ENCODE assay signal across 28 cellular contexts in genomic region chr1:76191561-76191960, GRCh38.
"Had no signal": no experiment of that assay in that cellular context is flagged by ENCODE, and none has a peak within 500 bp of the region (broad histone marks: within the 10 kb centered on the region; RNA-seq: fewer than 3 reads in every experiment).

No MANE protein-coding gene starts in this region.

- H3K4me1 Mint-ChIP-seq: activated CD4-positive, alpha-beta memory T cell treated with anti-CD3 and anti-CD28 coated beads, Interleukin-2, amount 10 ng/mL, durations not matched to agents 7 days and 5 days; activated CD4-positive, alpha-beta T cell treated with anti-CD3 and anti-CD28 coated beads, Interleukin-2, amount 10 ng/mL, durations not matched to agents 24 days and 14 days; activated naive CD4-positive, alpha-beta T cell treated with anti-CD3 and anti-CD28 coated beads, Interleukin-2, amount 50 U/mL, for 24 hours; activated T-helper 17 cell treated with anti-CD3 and anti-CD28 coated beads, Interleukin-2, amount 50 U/mL, for 72 hours had no signal

- H3K36me3 Mint-ChIP-seq: activated naive CD4-positive, alpha-beta T cell treated with anti-CD3 and anti-CD28 coated beads, Interleukin-2, amount 50 U/mL, for 24 hours; natural killer cell treated with Interleukin-12 subunit alpha and Interleukin-12 subunit beta and Interleukin-15 and Interleukin-18, amount 100 ng/mL, for 72 hours had no signal

- H3K9me3 Mint-ChIP-seq: activated CD4-positive, alpha-beta memory T cell treated with anti-CD3 and anti-CD28 coated beads, Interleukin-2, amount 10 ng/mL, durations not matched to agents 7 days and 5 days; activated naive CD4-positive, alpha-beta T cell treated with anti-CD3 and anti-CD28 coated beads, Interleukin-2, amount 50 U/mL, for 24 hours; activated naive CD8-positive, alpha-beta T cell treated with anti-CD3 and anti-CD28 coated beads, Interleukin-2, amount 50 U/mL, for 24 hours; activated T-cell treated with anti-CD3 and anti-CD28 coated beads, Interleukin-2, amount 50 U/mL, for 24 hours; activated T-helper 17 cell treated with anti-CD3 and anti-CD28 coated beads, Interleukin-2, amount 50 U/mL, for 72 hours; natural killer cell treated with Interleukin-12 subunit alpha and Interleukin-12 subunit beta and Interleukin-15 and Interleukin-18, amount 100 ng/mL, for 72 hours had no signal

- DNase-seq: activated CD4-positive, alpha-beta memory T cell treated with anti-CD3 and anti-CD28 coated beads, Interleukin-2, amount 10 ng/mL, durations not matched to agents 7 days and 5 days; activated CD4-positive, alpha-beta T cell treated with anti-CD3 and anti-CD28 coated beads, Interleukin-2, amount 10 ng/mL, durations not matched to agents 24 days and 14 days; activated CD4-positive, CD25-positive, alpha-beta regulatory T cell treated with anti-CD3 and anti-CD28 coated beads, Interleukin-2, amount 50 U/mL, for 72 hours; activated CD8-positive, alpha-beta memory T cell treated with anti-CD3 and anti-CD28 coated beads, Interleukin-2, amount 50 U/mL, for 48 hours; activated gamma-delta T cell treated with Interleukin-2 at 50 U/mL for 16 hours; activated naive CD8-positive, alpha-beta T cell treated with anti-CD3 and anti-CD28 coated beads, Interleukin-2, amount 50 U/mL, for 24 hours; activated T-cell treated with anti-CD3 and anti-CD28 coated beads, Interleukin-2, amount 50 U/mL, for 24 hours; amygdala; caudate nucleus; cortex of kidney; foreskin fibroblast; head of caudate nucleus; hippocampal formation; left cardiac atrium; left ventricle myocardium superior; mucosa of descending colon; posterior cingulate gyrus; right cardiac atrium; stimulated activated CD4-positive, alpha-beta T cell treated with anti-CD3 and anti-CD28 coated beads, Interleukin-15, amount 100 ng/mL, for 24 hours; stimulated activated naive CD8-positive, alpha-beta T cell treated with anti-CD3 and anti-CD28 coated beads, Interleukin-15, Interleukin-2, amounts not matched to agents 100 U/mL and 50 U/mL, for 24 hours; T-helper 9 cell; testis; transverse colon; WERI-Rb-1 had no signal

- H3K27ac Mint-ChIP-seq: activated CD4-positive, alpha-beta memory T cell treated with anti-CD3 and anti-CD28 coated beads, Interleukin-2, amount 10 ng/mL, durations not matched to agents 7 days and 5 days; activated CD4-positive, alpha-beta T cell treated with anti-CD3 and anti-CD28 coated beads, Interleukin-2, amount 10 ng/mL, durations not matched to agents 24 days and 14 days; activated naive CD4-positive, alpha-beta T cell treated with anti-CD3 and anti-CD28 coated beads, Interleukin-2, amount 50 U/mL, for 24 hours; activated naive CD8-positive, alpha-beta T cell treated with anti-CD3 and anti-CD28 coated beads, Interleukin-2, amount 50 U/mL, for 24 hours; activated T-cell treated with anti-CD3 and anti-CD28 coated beads, Interleukin-2, amount 50 U/mL, for 24 hours; activated T-helper 17 cell treated with anti-CD3 and anti-CD28 coated beads, Interleukin-2, amount 50 U/mL, for 72 hours; natural killer cell treated with Interleukin-12 subunit alpha and Interleukin-12 subunit beta and Interleukin-15 and Interleukin-18, amount 100 ng/mL, for 72 hours had no signal

- ATAC-seq: activated naive CD8-positive, alpha-beta T cell treated with anti-CD3 and anti-CD28 coated beads, Interleukin-2, amount 50 U/mL, for 24 hours; activated T-helper 17 cell treated with anti-CD3 and anti-CD28 coated beads, Interleukin-2, amount 50 U/mL, for 72 hours; esophagus mucosa; left cardiac atrium; left ventricle myocardium superior; mucosa of descending colon; natural killer cell treated with Interleukin-12 subunit alpha and Interleukin-12 subunit beta and Interleukin-15 and Interleukin-18, amount 100 ng/mL, for 72 hours; right cardiac atrium; stimulated activated naive CD8-positive, alpha-beta T cell treated with anti-CD3 and anti-CD28 coated beads, Interleukin-15, Interleukin-2, amounts not matched to agents 100 U/mL and 50 U/mL, for 24 hours had no signal

- H3K4me3 Mint-ChIP-seq: activated CD4-positive, alpha-beta memory T cell treated with anti-CD3 and anti-CD28 coated beads, Interleukin-2, amount 10 ng/mL, durations not matched to agents 7 days and 5 days; activated CD4-positive, alpha-beta T cell treated with anti-CD3 and anti-CD28 coated beads, Interleukin-2, amount 10 ng/mL, durations not matched to agents 24 days and 14 days; activated naive CD4-positive, alpha-beta T cell treated with anti-CD3 and anti-CD28 coated beads, Interleukin-2, amount 50 U/mL, for 24 hours; activated naive CD8-positive, alpha-beta T cell treated with anti-CD3 and anti-CD28 coated beads, Interleukin-2, amount 50 U/mL, for 24 hours; activated T-cell treated with anti-CD3 and anti-CD28 coated beads, Interleukin-2, amount 50 U/mL, for 24 hours; activated T-helper 17 cell treated with anti-CD3 and anti-CD28 coated beads, Interleukin-2, amount 50 U/mL, for 72 hours; natural killer cell treated with Interleukin-12 subunit alpha and Interleukin-12 subunit beta and Interleukin-15 and Interleukin-18, amount 100 ng/mL, for 72 hours had no signal

- H3K27me3 Mint-ChIP-seq: activated CD4-positive, alpha-beta memory T cell treated with anti-CD3 and anti-CD28 coated beads, Interleukin-2, amount 10 ng/mL, durations not matched to agents 7 days and 5 days; activated CD4-positive, alpha-beta T cell treated with anti-CD3 and anti-CD28 coated beads, Interleukin-2, amount 10 ng/mL, durations not matched to agents 24 days and 14 days; activated naive CD4-positive, alpha-beta T cell treated with anti-CD3 and anti-CD28 coated beads, Interleukin-2, amount 50 U/mL, for 24 hours; activated naive CD8-positive, alpha-beta T cell treated with anti-CD3 and anti-CD28 coated beads, Interleukin-2, amount 50 U/mL, for 24 hours; activated T-cell treated with anti-CD3 and anti-CD28 coated beads, Interleukin-2, amount 50 U/mL, for 24 hours had no signal
